Comparison of ENCODE assay signal across 1 cellular context in the genomic region with DNA sequence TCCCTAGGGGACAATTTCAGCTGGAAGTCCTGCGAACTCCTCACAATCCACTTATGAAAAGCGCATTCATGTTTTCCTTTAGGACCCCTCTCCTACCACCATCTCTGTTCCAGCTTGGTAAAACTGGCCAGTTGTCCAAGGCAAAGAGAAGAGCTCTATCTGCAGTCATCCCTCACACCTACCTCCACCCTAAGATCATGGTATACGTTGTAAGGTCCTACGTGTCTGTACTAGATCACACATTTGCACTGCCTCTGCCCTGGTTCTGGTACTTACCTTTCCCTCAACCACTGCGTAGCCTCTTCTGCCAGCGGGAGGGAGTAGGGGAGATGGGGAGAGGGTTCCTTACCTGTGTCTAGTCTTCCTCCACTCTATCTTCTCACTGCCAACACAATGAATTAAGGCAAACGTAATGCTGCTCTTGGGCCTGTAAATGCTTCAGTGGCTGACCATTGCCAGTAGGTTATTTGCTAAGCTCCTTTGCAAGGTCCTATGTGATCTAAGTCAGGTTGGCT.
TF ChIP-seq lines count a peak whose summit lies in the region.

No MANE protein-coding gene starts in this region.

TF ChIP-seq in K562, 482 proteins besides CTCF, POLR2A, EP300 and RAD21 (continued from another document):
- TF ChIP-seq, protein P1, sequence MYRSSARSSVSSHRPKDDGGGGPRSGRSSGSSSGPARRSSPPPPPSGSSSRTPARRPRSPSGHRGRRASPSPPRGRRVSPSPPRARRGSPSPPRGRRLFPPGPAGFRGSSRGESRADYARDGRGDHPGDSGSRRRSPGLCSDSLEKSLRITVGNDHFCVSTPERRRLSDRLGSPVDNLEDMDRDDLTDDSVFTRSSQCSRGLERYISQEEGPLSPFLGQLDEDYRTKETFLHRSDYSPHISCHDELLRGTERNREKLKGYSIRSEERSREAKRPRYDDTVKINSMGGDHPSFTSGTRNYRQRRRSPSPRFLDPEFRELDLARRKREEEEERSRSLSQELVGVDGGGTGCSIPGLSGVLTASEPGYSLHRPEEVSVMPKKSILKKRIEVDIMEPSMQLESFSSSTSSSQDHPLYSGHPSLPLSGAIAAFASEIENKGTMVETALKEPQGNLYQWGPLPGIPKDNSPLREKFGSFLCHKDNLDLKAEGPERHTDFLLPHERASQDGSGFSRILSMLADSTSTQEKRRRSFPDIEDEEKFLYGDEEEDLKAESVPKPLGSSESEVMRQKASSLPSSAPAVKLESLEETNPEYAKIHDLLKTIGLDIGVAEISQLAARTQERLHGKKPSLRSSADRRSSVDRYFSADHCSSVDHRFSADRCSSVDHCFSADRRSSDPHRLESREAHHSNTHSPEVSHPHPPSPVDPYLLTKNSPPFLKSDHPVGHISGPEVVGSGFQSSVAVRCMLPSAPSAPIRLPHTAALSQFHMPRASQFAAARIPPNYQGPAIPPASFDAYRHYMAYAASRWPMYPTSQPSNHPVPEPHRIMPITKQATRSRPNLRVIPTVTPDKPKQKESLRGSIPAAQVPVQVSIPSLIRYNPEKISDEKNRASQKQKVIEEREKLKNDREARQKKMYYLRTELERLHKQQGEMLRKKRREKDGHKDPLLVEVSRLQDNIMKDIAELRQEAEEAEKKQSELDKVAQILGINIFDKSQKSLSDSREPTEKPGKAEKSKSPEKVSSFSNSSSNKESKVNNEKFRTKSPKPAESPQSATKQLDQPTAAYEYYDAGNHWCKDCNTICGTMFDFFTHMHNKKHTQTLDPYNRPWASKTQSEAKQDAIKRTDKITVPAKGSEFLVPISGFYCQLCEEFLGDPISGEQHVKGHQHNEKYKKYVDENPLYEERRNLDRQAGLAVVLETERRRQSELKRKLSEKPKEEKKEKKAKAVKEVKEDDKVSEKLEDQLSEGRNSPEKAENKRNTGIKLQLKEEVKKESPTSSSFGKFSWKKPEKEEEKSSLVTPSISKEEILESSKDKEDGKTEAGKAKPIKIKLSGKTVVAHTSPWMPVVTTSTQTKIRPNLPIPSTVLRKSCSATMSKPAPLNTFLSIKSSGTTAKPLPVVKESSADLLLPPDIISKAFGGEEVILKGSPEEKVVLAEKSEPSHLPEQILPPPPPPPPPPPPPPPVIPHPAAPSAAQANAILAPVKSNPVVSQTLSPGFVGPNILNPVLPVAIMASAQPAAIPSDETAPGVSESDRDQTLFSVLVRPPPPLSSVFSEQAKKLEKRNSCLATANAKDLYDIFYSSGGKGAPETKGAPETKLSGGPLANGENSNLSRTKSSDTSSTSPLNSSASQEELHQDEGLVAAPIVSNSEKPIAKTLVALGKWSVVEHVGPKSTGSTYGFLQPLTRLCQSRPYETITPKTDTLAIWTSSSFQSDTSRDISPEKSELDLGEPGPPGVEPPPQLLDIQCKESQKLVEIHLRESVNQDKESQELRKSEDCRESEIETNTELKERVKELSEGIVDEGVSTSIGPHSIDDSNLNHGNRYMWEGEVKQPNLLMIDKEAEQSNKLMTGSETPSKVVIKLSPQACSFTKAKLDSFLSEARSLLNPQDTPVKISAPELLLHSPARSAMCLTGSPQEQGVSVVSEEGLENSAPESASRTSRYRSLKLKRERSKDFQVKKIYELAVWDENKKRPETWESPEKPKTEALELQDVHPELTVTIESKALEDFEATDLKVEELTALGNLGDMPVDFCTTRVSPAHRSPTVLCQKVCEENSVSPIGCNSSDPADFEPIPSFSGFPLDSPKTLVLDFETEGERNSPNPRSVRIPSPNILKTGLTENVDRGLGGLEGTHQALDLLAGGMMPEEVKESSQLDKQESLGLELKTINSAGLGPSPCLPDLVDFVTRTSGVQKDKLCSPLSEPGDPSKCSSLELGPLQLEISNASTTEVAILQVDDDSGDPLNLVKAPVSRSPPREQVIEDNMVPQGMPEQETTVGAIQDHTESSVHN (IDR thresholded peaks at IDR 0.05; ENCODE audit: borderline replicate concordance in 1 of 2, low read depth in 1 of 2), result no peak; a peak in 1 of 4 replicates
- TF ChIP-seq SMAD4 (CRISPR knock-in tag; conservative IDR thresholded peaks at IDR 0.05) (no peak), BRD4 (IDR thresholded peaks at IDR 0.05) (no peak), CAMTA2 (CRISPR knock-in tag; conservative IDR thresholded peaks at IDR 0.05) (no peak), BHLHE40 (IDR thresholded peaks at IDR 0.05; ENCODE audit: low read length) (no peak), ZNF436 (CRISPR knock-in tag; IDR thresholded peaks at IDR 0.05) (0 out of 2 replicates have a peak, but pooled peaks have one; percentile 11), ZNF124 (CRISPR knock-in tag; IDR thresholded peaks at IDR 0.05) (no peak), MAFF (IDR thresholded peaks at IDR 0.05; ENCODE audit: low read length) (no peak), IRF2 (CRISPR knock-in tag; IDR thresholded peaks at IDR 0.05) (no peak), SIN3A (IDR thresholded peaks at IDR 0.05; ENCODE audit: borderline replicate concordance in 2 of 2, control insufficient read depth in 1 of 2, low read depth in 2 of 2, low read length in 2 of 2) (0 out of 4 replicates have a peak, but pooled peaks of 1 of the 2 experiments have one; percentile 28), XRCC5 (IDR thresholded peaks at IDR 0.05; ENCODE audit: low read depth, low read length) (no peak), CHD2 (IDR thresholded peaks at IDR 0.05; ENCODE audit: low read depth, low read length) (no peak), MYNN (IDR thresholded peaks at IDR 0.05) (no peak), MYNN (CRISPR knock-in tag; IDR thresholded peaks at IDR 0.05) (no peak), GATAD2B (IDR thresholded peaks at IDR 0.05; ENCODE audit: borderline replicate concordance) (no peak), ZNF175 (CRISPR knock-in tag; IDR thresholded peaks at IDR 0.05; ENCODE audit: low read depth) (peak; percentile 32; the same call in 1 of the 2 replicates), TEAD1 (CRISPR knock-in tag; IDR thresholded peaks at IDR 0.05) (0 out of 4 replicates have a peak, but pooled peaks of 1 of the 2 experiments have one; percentile 12), YBX1 (IDR thresholded peaks at IDR 0.05) (no peak), MBD2 (IDR thresholded peaks at IDR 0.05; ENCODE audit: borderline replicate concordance, low read depth) (no peak)
- TF ChIP-seq, protein P2, sequence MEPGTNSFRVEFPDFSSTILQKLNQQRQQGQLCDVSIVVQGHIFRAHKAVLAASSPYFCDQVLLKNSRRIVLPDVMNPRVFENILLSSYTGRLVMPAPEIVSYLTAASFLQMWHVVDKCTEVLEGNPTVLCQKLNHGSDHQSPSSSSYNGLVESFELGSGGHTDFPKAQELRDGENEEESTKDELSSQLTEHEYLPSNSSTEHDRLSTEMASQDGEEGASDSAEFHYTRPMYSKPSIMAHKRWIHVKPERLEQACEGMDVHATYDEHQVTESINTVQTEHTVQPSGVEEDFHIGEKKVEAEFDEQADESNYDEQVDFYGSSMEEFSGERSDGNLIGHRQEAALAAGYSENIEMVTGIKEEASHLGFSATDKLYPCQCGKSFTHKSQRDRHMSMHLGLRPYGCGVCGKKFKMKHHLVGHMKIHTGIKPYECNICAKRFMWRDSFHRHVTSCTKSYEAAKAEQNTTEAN (CRISPR knock-in tag; IDR thresholded peaks at IDR 0.05), result no peak
- TF ChIP-seq, protein P3, sequence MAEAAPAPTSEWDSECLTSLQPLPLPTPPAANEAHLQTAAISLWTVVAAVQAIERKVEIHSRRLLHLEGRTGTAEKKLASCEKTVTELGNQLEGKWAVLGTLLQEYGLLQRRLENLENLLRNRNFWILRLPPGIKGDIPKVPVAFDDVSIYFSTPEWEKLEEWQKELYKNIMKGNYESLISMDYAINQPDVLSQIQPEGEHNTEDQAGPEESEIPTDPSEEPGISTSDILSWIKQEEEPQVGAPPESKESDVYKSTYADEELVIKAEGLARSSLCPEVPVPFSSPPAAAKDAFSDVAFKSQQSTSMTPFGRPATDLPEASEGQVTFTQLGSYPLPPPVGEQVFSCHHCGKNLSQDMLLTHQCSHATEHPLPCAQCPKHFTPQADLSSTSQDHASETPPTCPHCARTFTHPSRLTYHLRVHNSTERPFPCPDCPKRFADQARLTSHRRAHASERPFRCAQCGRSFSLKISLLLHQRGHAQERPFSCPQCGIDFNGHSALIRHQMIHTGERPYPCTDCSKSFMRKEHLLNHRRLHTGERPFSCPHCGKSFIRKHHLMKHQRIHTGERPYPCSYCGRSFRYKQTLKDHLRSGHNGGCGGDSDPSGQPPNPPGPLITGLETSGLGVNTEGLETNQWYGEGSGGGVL (CRISPR knock-in tag; IDR thresholded peaks at IDR 0.05), result no peak
- TF ChIP-seq, protein P4, sequence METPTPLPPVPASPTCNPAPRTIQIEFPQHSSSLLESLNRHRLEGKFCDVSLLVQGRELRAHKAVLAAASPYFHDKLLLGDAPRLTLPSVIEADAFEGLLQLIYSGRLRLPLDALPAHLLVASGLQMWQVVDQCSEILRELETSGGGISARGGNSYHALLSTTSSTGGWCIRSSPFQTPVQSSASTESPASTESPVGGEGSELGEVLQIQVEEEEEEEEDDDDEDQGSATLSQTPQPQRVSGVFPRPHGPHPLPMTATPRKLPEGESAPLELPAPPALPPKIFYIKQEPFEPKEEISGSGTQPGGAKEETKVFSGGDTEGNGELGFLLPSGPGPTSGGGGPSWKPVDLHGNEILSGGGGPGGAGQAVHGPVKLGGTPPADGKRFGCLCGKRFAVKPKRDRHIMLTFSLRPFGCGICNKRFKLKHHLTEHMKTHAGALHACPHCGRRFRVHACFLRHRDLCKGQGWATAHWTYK (CRISPR knock-in tag; IDR thresholded peaks at IDR 0.05), result no peak; the same call in 1 of the 2 replicates
